ENCODE assay signal across 21 cellular contexts in the genomic region with DNA sequence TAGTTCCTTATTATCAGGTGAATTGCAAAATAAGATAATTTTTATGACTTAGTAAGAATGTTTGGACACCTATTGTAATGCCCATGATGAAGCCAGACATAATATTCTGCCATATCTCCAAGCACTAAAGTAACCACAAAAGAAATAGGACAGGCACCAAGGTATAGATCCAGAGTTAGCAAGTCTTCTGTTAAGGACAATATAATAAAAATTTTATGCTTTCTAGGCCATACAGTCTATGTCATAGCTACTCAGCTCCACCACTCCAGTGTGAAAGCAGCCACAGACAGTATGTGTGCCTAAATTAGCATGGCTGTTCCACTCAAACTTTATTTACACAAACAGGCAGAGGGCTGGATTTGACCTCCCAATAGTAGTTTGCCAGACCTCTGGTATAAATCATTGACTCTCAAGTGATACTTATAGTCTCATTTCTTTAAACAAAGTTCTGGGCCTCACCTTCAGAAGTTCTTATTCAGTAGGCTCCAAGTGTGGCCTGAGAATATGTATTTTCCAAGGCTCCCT.
DNase-seq lines count a peak whose midpoint lies in the region; ATAC-seq, FAIRE-seq and TF ChIP-seq lines count a peak whose summit lies in the region.
"Had no signal": no experiment of that assay in that cellular context is flagged by ENCODE, and none has a peak within 500 bp of the region (broad histone marks: within the 10 kb centered on the region; RNA-seq: fewer than 3 reads in every experiment).

No MANE protein-coding gene starts in this region.

- no peak overlapping the region for H3K4me2 ChIP-seq in HepG2 (ENCODE audit: low read depth, low read length)
- H3K4me2 ChIP-seq in osteoblast (ENCODE audit: insufficient read depth, low read length), result no peak overlapping the region

- ATAC-seq in HepG2 (no peak), gastrocnemius medialis (no peak)

- no peaks in the 10 kb centered on the region for H3K36me3 ChIP-seq in liver (ENCODE audit: control insufficient read depth in 4 of 4, insufficient read depth in 3 of 4, low read depth in 1 of 4, low read length in 3 of 4)
- H3K36me3 ChIP-seq in HepG2 (replicated peaks in 1 of 2; ENCODE audit: control insufficient read depth in 1 of 2, insufficient read depth in 2 of 2, low read length in 2 of 2), result peaks cover 4 to 14% of the 10 kb centered on the region in 2 experiments; a peak in 3 of 5 replicates
- H3K36me3 ChIP-seq in esophagus muscularis mucosa, result peaks cover 0 to 15% (median 3%) of the 10 kb centered on the region in 4 donors
- H3K36me3 ChIP-seq in osteoblast (ENCODE audit: insufficient read depth, low read length), result peaks cover 10% of the 10 kb centered on the region
- H3K36me3 ChIP-seq in gastrocnemius medialis, result peaks cover 0 to 10% of the 10 kb centered on the region in 2 donors

- no peaks in the 10 kb centered on the region for H4K20me1 ChIP-seq in HepG2 (ENCODE audit: insufficient read depth, low read length)
- no peaks in the 10 kb centered on the region for H4K20me1 ChIP-seq in osteoblast (ENCODE audit: insufficient read depth, low read length)

- TF ChIP-seq POLR2A in HepG2 (IDR thresholded peaks at IDR 0.05; ENCODE audit: insufficient read depth in 1 of 2, low read depth in 2 of 2, low read length in 2 of 2) (no peak), esophagus muscularis mucosa (IDR thresholded peaks at IDR 0.05; ENCODE audit: low read depth) (no peak), gastrocnemius medialis (IDR thresholded peaks at IDR 0.05) (no peak)

- H3K79me2 ChIP-seq in HepG2 (ENCODE audit: insufficient read depth, low read length) (no peaks in the 10 kb centered on the region), osteoblast (ENCODE audit: insufficient read depth, low read length) (no peaks in the 10 kb centered on the region)

- H3K9ac ChIP-seq in liver (ENCODE audit: low read depth in 1 of 2, low read length in 2 of 2) (no peak overlapping the region), HepG2 (ENCODE audit: insufficient read depth, low read depth, low read length) (no peak overlapping the region)

- TF ChIP-seq RAD21 in liver (IDR thresholded peaks at IDR 0.05), result no peak
- TF ChIP-seq RAD21 in HepG2 (CRISPR knock-in tag; IDR thresholded peaks at IDR 0.05), result no peak

- FAIRE-seq in HepG2 (lab: Jason Lieb, UNC), result no peak
- FAIRE-seq: GM18507 had no signal

- H2AFZ ChIP-seq in HepG2 (ENCODE audit: low read length), result no peak overlapping the region
- H2AFZ ChIP-seq in osteoblast (ENCODE audit: low read length), result no peak overlapping the region

- DNase-seq in HepG2 (ENCODE audit: low spot score) (no peak), esophagus muscularis mucosa (ENCODE audit: extremely low spot score) (no peak), osteoblast (ENCODE audit: insufficient read length, low spot score, missing footprints) (peak; percentile 29), NCI-H345 treated with DMSO at 0.1 percent for 48 hours (lab: John Stamatoyannopoulos, UW; ENCODE audit: unreplicated experiment) (no peak), gastrocnemius medialis (no peak), NCI-H1694 treated with DMSO at 0.1 percent for 48 hours (lab: John Stamatoyannopoulos, UW) (no peak)
- DNase-seq in activated CD4-positive, alpha-beta T cell treated with anti-CD3 and anti-CD28 coated beads for 4 hours, result no peak
- DNase-seq: activated CD4-positive, alpha-beta T cell treated with anti-CD3 and anti-CD28 coated beads for 48 hours; activated CD8-positive, alpha-beta memory T cell treated with anti-CD3 and anti-CD28 coated beads for 24 hours; activated effector memory CD4-positive, alpha-beta T cell treated with Interleukin-2 at 50 U/mL for 16 hours; head of caudate nucleus; KG1; mammary epithelial cell; MM.1S; NCI-H1417; NCI-H2107; NCI-H446; SHP77 had no signal

- TF ChIP-seq EP300 in HepG2 (IDR thresholded peaks at IDR 0.05; ENCODE audit: low read depth in 2 of 2, low read length in 2 of 2) (no peak), HepG2 (CRISPR knock-in tag; IDR thresholded peaks at IDR 0.05; ENCODE audit: borderline replicate concordance) (no peak), esophagus muscularis mucosa (IDR thresholded peaks at IDR 0.05) (no peak)

- BruUV-seq in HepG2 (replicated peaks; lab: Mats Ljungman, UMichigan), result no TSS peak

- intact Hi-C loops in HepG2 (cut with micrococcal nuclease; ENCODE audit: unreplicated experiment), result loop anchor here (10.0 kb wide), 1 partner anchor 91 kb away; a partner anchor contains a TSS
- intact Hi-C loops in esophagus muscularis mucosa (cut with DNase I), result loop anchor here (5.0 kb wide), 1 partner anchor 42 kb away; no protein-coding TSS in a partner anchor
- intact Hi-C loops in gastrocnemius medialis (cut with DNase I; ENCODE audit: low total_unique reads), result no loop called here

- H3K4me1 ChIP-seq in liver (ENCODE audit: control insufficient read depth in 4 of 4, insufficient read depth in 4 of 4, low read length in 3 of 4) (peaks cover 18 to 51% (median 25%) of the 10 kb centered on the region in 4 donors), HepG2 (ENCODE audit: insufficient read depth, low read length) (peaks cover 33% of the 10 kb centered on the region), esophagus muscularis mucosa (peaks cover 20 to 64% (median 43%) of the 10 kb centered on the region in 4 donors), osteoblast (ENCODE audit: insufficient read depth, low read length) (peaks cover 45% of the 10 kb centered on the region), gastrocnemius medialis (no peaks in the 10 kb centered on the region)
- H3K4me1 ChIP-seq: HAP-1 had no signal

- H3K27me3 ChIP-seq in liver (ENCODE audit: control insufficient read depth in 4 of 4, insufficient read depth in 4 of 4, low read length in 3 of 4) (no peaks in the 10 kb centered on the region), HepG2 (ENCODE audit: control insufficient read depth in 1 of 2, insufficient read depth in 2 of 2, low read length in 2 of 2) (no peaks in the 10 kb centered on the region), esophagus muscularis mucosa (no peaks in the 10 kb centered on the region), osteoblast (ENCODE audit: insufficient read depth, low read length) (no peaks in the 10 kb centered on the region), gastrocnemius medialis (no peaks in the 10 kb centered on the region)

- TF ChIP-seq CTCF in liver (IDR thresholded peaks at IDR 0.05; ENCODE audit: low read depth, low read length, missing input control) (no peak), HepG2 (CRISPR knock-in tag; IDR thresholded peaks at IDR 0.05) (no peak), esophagus muscularis mucosa (IDR thresholded peaks at IDR 0.05) (no peak), osteoblast (IDR thresholded peaks at IDR 0.05; ENCODE audit: extremely low read depth, low read depth, low read length) (no peak), gastrocnemius medialis (IDR thresholded peaks at IDR 0.05 in 4 of 5, conservative IDR thresholded peaks at IDR 0.05 in 1 of 5) (no peak)

- CTCF ChIA-PET in HepG2 (lab: Yijun Ruan, JAX; ENCODE audit: low intra/inter-chr PET ratio, low total read pairs), result no interaction called here

- H3K27ac ChIP-seq in liver (ENCODE audit: low read depth in 1 of 2, low read length in 2 of 2) (peak overlapping the region; percentile 60 to 83), HepG2 (ENCODE audit: extremely low read length, insufficient read depth, low read length) (no peak overlapping the region), esophagus muscularis mucosa (replicated peaks in 1 of 4) (peak overlapping the region; percentile 72 to 87 (median 80)), osteoblast (ENCODE audit: low read depth, low read length) (peak overlapping the region; percentile 58), gastrocnemius medialis (no peak overlapping the region)

- H3K4me3 ChIP-seq in liver (ENCODE audit: low read depth in 1 of 3, low read length in 3 of 3), result no peak overlapping the region
- H3K4me3 ChIP-seq in HepG2 (replicated peaks in 1 of 3; ENCODE audit: insufficient read depth in 1 of 3, low read depth in 2 of 3, low read length in 3 of 3), result no peak overlapping the region
- no peak overlapping the region for H3K4me3 ChIP-seq in esophagus muscularis mucosa
- H3K4me3 ChIP-seq in osteoblast (ENCODE audit: insufficient read depth, low read length), result no peak overlapping the region
- no peak overlapping the region for H3K4me3 ChIP-seq in gastrocnemius medialis
- H3K4me3 ChIP-seq: HAP-1 had no signal

- H3K9me3 ChIP-seq in liver (ENCODE audit: control insufficient read depth in 4 of 4, low read length in 3 of 4), result no peaks in the 10 kb centered on the region
- no peaks in the 10 kb centered on the region for H3K9me3 ChIP-seq in HepG2 (ENCODE audit: low read length)
- H3K9me3 ChIP-seq in esophagus muscularis mucosa, result no peaks in the 10 kb centered on the region
- H3K9me3 ChIP-seq in osteoblast (ENCODE audit: low read depth, low read length), result no peaks in the 10 kb centered on the region
- H3K9me3 ChIP-seq in gastrocnemius medialis, result no peaks in the 10 kb centered on the region
- H3K9me3 ChIP-seq: HAP-1 had no signal

- POLR2A ChIA-PET in HepG2 (lab: Yijun Ruan, JAX), result no interaction called here

- in situ Hi-C loops in HepG2 (cut with HindIII; ENCODE audit: extremely low pct_ligation_motif_present, low pct_unique_long_range_greater_than_20kb), result no loop called here
- in situ Hi-C loops in gastrocnemius medialis (cut with MboI; ENCODE audit: low sequenced_read_pairs in 4 of 4), result no loop called here

TF ChIP-seq in liver, 16 proteins besides CTCF, POLR2A, EP300 and RAD21:
- peak in 1 of 2 donors; percentile 19 for TF ChIP-seq HNF4A (conservative IDR thresholded peaks at IDR 0.05)
- TF ChIP-seq RXRA (IDR thresholded peaks at IDR 0.05), result peak in 1 of 2 donors; percentile 23
- no peak for TF ChIP-seq EGR1 (IDR thresholded peaks at IDR 0.05; ENCODE audit: low read depth in 2 of 2)
- peak; percentile 51 for TF ChIP-seq SP1 (IDR thresholded peaks at IDR 0.05)

TF ChIP-seq in HepG2, 621 proteins besides CTCF, POLR2A, EP300 and RAD21 (continues in another document):
- TF ChIP-seq CBX5 (CRISPR knock-in tag; IDR thresholded peaks at IDR 0.05; ENCODE audit: borderline replicate concordance), result no peak
- TF ChIP-seq ATRX (CRISPR knock-in tag; IDR thresholded peaks at IDR 0.05; ENCODE audit: borderline replicate concordance), result no peak

Comparison
In these comparisons a context has a peak if more than half of its experiments do, and no peak if none do; other contexts are left out.
1. H3K27ac ChIP-seq: peak in liver (2 of 2), esophagus muscularis mucosa (4 of 4) and osteoblast (single experiment); none in HepG2 (single experiment) and gastrocnemius medialis (0 of 4).